In genomic region chr14:94412671-94413638, GRCh38 we compare ENCODE assay signal across 13 cellular contexts. TPM values are rescaled to one million over a fixed set of nuclear protein-coding genes. Genes with fewer than 3 reads are reported as not detected.
DNase-seq lines count a peak whose midpoint lies in the region; ATAC-seq and TF ChIP-seq lines count a peak whose summit lies in the region.
"Had no signal": no experiment of that assay in that cellular context is flagged by ENCODE, and none has a peak within 500 bp of the region (broad histone marks: within the 10 kb centered on the region; RNA-seq: fewer than 3 reads in every experiment).

No MANE protein-coding gene starts in this region.

- no peaks in the 10 kb centered on the region for H3K9me2 ChIP-seq in OCI-LY1 (ENCODE audit: low read depth, low read length)

- H3K79me2 ChIP-seq in OCI-LY1 (ENCODE audit: insufficient read depth, low read length) = no peaks in the 10 kb centered on the region

- H3K4me2 ChIP-seq in OCI-LY1 (ENCODE audit: low read length) = no peak overlapping the region

- no peaks in the 10 kb centered on the region for H3K36me3 ChIP-seq in OCI-LY1 (ENCODE audit: insufficient read depth, low read length)
- H3K36me3 ChIP-seq: suprapubic skin had no signal

- H3F3A ChIP-seq in OCI-LY1 (ENCODE audit: insufficient read depth, low read length) = no peaks in the 10 kb centered on the region

- H3K9ac ChIP-seq in OCI-LY1 (ENCODE audit: low read length) = no peak overlapping the region

- TF ChIP-seq CTCF in GM12872 (IDR thresholded peaks at IDR 0.05; ENCODE audit: insufficient read depth, low read depth, low read length) (peak; percentile 43; the same call in 1 of the 3 replicates), OCI-LY1 (IDR thresholded peaks at IDR 0.05; ENCODE audit: low read length) (peak; percentile 52; the same call in 1 of the 2 replicates), retinal pigment epithelial cell (conservative IDR thresholded peaks at IDR 0.05; ENCODE audit: low read depth, low read length) (peak; percentile 56)

- no peaks in the 10 kb centered on the region for H3K4me1 ChIP-seq in OCI-LY1 (ENCODE audit: insufficient read depth, low read length, severe bottlenecking)
- H3K4me1 ChIP-seq: suprapubic skin had no signal

- H4K20me1 ChIP-seq in OCI-LY1 (ENCODE audit: insufficient read depth, low read length) = no peaks in the 10 kb centered on the region

- no peak overlapping the region for H2AFZ ChIP-seq in OCI-LY1 (ENCODE audit: low read length)

- H3K4me3 ChIP-seq in OCI-LY1 (ENCODE audit: low read depth, low read length, poor library complexity, severe bottlenecking) (no peak overlapping the region), retinal pigment epithelial cell (ENCODE audit: low read length) (no peak overlapping the region)
- H3K4me3 ChIP-seq: suprapubic skin had no signal

- peak; percentile 38 for ATAC-seq in esophagus mucosa

- H3K27me3 ChIP-seq in OCI-LY1 (ENCODE audit: insufficient read depth, low read length) = no peaks in the 10 kb centered on the region

- H3K9me3 ChIP-seq in OCI-LY1 (ENCODE audit: low read length) = no peaks in the 10 kb centered on the region
- H3K9me3 ChIP-seq: suprapubic skin had no signal

- DNase-seq in retinal pigment epithelial cell (ENCODE audit: low read depth) (no peak), NOMO-1 treated with DMSO at 0.1 percent for 48 hours (lab: John Stamatoyannopoulos, UW; ENCODE audit: unreplicated experiment) (no peak), NCI-H345 (lab: John Stamatoyannopoulos, UW) (no peak)
- DNase-seq in activated CD4-positive, alpha-beta T cell treated with anti-CD3 and anti-CD28 coated beads for 48 hours = no peak
- DNase-seq: KBM-7; stimulated activated CD4-positive, alpha-beta T cell treated with anti-CD3 and anti-CD28 coated beads, Interleukin-4, amount 100 ng/mL, for 4 hours; T-helper 9 cell had no signal

- no peak overlapping the region for H3K27ac ChIP-seq in OCI-LY1 (ENCODE audit: low read depth, low read length, poor library complexity, severe bottlenecking)
- H3K27ac ChIP-seq: suprapubic skin had no signal

RNA-seq across cellular contexts. Expression of gene SERPINA1, which starts 24.6 kb away (rescaled TPM):
- 4.3 TPM for total RNA-seq in esophagus mucosa

RNA-seq across cellular contexts. Expression of gene SERPINA11, which starts 39.6 kb away (rescaled TPM):
- total RNA-seq in esophagus mucosa = 0.40 TPM
- total RNA-seq: activated T-helper 17 cell treated with anti-CD3 and anti-CD28 coated beads, Interleukin-2, amount 50 U/mL, for 72 hours; omental fat pad; suprapubic skin had no signal

RNA-seq across cellular contexts. Expression of gene SERPINA2, which starts 46.5 kb away (rescaled TPM):
- total RNA-seq in esophagus mucosa = not detected
- total RNA-seq: omental fat pad, suprapubic skin had no signal
